In the genomic region with DNA sequence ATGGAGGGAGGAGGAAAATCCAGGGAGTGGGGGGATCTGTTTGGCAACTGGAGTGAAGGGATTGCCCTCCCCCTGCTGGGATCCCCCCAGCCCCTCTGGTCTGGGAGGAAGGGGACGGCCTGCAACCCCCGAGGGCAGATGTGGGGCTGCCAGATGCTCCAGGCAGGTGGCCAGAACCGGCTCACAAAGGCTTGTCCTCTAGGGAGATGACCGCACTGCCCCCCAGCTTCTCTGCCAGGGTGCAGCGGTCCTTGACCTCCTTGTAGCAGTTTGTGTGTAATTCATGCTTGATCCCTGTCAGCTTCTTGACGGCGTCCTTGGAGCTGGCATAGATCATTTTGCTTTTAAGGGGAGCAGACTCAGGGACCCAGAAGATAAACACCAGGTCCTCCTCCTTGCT, we compare ENCODE assay signal across 23 cellular contexts.
"Had no signal": no experiment of that assay in that cellular context is flagged by ENCODE, and none has a peak within 500 bp of the region (broad histone marks: within the 10 kb centered on the region; RNA-seq: fewer than 3 reads in every experiment).

No MANE protein-coding gene starts in this region.

- H3K36me3 Mint-ChIP-seq: activated naive CD8-positive, alpha-beta T cell; memory B cell; T-cell had no signal

- H3K27ac ChIP-seq: adrenal gland, brain microvascular endothelial cell, esophagus squamous epithelium, gastrocnemius medialis, heart left ventricle, tibial artery had no signal

- H3K4me3 ChIP-seq: adrenal gland, ascending aorta, esophagus squamous epithelium, gastrocnemius medialis, heart left ventricle, tibial artery had no signal

- H3K27ac Mint-ChIP-seq: activated naive CD8-positive, alpha-beta T cell; activated T-helper 17 cell treated with anti-CD3 and anti-CD28 coated beads, Interleukin-2, amount 50 U/mL, for 72 hours; memory B cell; progenitor cell of endocrine pancreas; stimulated activated naive CD8-positive, alpha-beta T cell treated with anti-CD3 and anti-CD28 coated beads, Interleukin-15, Interleukin-2, amounts not matched to agents 100 ng/mL and 50 ng/mL, for 24 hours; T-cell; T-helper 2 cell treated with Interferon-gamma antibody and Interleukin-4, amounts not matched to agents 5 μg/mL and 100 μg/mL, for 36 hours had no signal

- H3K9me3 Mint-ChIP-seq: activated T-helper 17 cell treated with anti-CD3 and anti-CD28 coated beads, Interleukin-2, amount 50 U/mL, for 72 hours; memory B cell; naive B cell; neural crest cell; stimulated activated naive CD8-positive, alpha-beta T cell treated with anti-CD3 and anti-CD28 coated beads, Interleukin-15, Interleukin-2, amounts not matched to agents 100 ng/mL and 50 ng/mL, for 24 hours; T-cell; T-helper 2 cell treated with Interferon-gamma antibody and Interleukin-4, amounts not matched to agents 5 μg/mL and 100 μg/mL, for 36 hours had no signal

- H3K27me3 Mint-ChIP-seq: progenitor cell of endocrine pancreas had no signal

- H3K4me1 Mint-ChIP-seq: activated T-helper 17 cell treated with anti-CD3 and anti-CD28 coated beads, Interleukin-2, amount 50 U/mL, for 72 hours; memory B cell; T-cell had no signal

- H3K9me3 ChIP-seq: adrenal gland, ascending aorta, esophagus squamous epithelium, gastrocnemius medialis, heart left ventricle, tibial artery had no signal

- H3K4me3 Mint-ChIP-seq: activated naive CD8-positive, alpha-beta T cell; activated T-helper 17 cell treated with anti-CD3 and anti-CD28 coated beads, Interleukin-2, amount 50 U/mL, for 72 hours; memory B cell; naive B cell; neural crest cell; stimulated activated naive CD8-positive, alpha-beta T cell treated with anti-CD3 and anti-CD28 coated beads, Interleukin-15, Interleukin-2, amounts not matched to agents 100 ng/mL and 50 ng/mL, for 24 hours; T-cell; T-helper 2 cell treated with Interferon-gamma antibody and Interleukin-4, amounts not matched to agents 5 μg/mL and 100 μg/mL, for 36 hours had no signal

- DNase-seq: activated CD4-positive, alpha-beta T cell treated with anti-CD3 and anti-CD28 coated beads for 1 hour; activated CD4-positive, alpha-beta T cell treated with anti-CD3 and anti-CD28 coated beads, Interleukin-2, amount 50 U/mL, for 1 hour; activated T-cell treated with anti-CD3 and anti-CD28 coated beads, Interleukin-2, amount 50 U/mL, for 1 hour; adrenal gland; brain microvascular endothelial cell; dermis blood vessel endothelial cell; esophagus squamous epithelium; gastrocnemius medialis; naive B cell; retina; stimulated activated CD4-positive, alpha-beta T cell treated with anti-CD3 and anti-CD28 coated beads, Interleukin-12 subunit alpha, Interleukin-12 subunit beta, amount 100 ng/mL, for 4 hours; stimulated activated CD4-positive, alpha-beta T cell treated with anti-CD3 and anti-CD28 coated beads, Interleukin-4, amount 100 ng/mL, for 4 hours; T-cell; tibial artery had no signal

- H3K27me3 ChIP-seq: adrenal gland, ascending aorta, brain microvascular endothelial cell, esophagus squamous epithelium, gastrocnemius medialis, heart left ventricle, tibial artery had no signal

- H3K4me1 ChIP-seq: adrenal gland had no signal

- H3K36me3 ChIP-seq: adrenal gland, ascending aorta, brain microvascular endothelial cell, esophagus squamous epithelium, gastrocnemius medialis, heart left ventricle, tibial artery had no signal

- ATAC-seq: activated T-helper 17 cell treated with anti-CD3 and anti-CD28 coated beads, Interleukin-2, amount 50 U/mL, for 72 hours; gastrocnemius medialis; T-cell had no signal
